ENCODE assay signal across 25 cellular contexts in the genomic region with DNA sequence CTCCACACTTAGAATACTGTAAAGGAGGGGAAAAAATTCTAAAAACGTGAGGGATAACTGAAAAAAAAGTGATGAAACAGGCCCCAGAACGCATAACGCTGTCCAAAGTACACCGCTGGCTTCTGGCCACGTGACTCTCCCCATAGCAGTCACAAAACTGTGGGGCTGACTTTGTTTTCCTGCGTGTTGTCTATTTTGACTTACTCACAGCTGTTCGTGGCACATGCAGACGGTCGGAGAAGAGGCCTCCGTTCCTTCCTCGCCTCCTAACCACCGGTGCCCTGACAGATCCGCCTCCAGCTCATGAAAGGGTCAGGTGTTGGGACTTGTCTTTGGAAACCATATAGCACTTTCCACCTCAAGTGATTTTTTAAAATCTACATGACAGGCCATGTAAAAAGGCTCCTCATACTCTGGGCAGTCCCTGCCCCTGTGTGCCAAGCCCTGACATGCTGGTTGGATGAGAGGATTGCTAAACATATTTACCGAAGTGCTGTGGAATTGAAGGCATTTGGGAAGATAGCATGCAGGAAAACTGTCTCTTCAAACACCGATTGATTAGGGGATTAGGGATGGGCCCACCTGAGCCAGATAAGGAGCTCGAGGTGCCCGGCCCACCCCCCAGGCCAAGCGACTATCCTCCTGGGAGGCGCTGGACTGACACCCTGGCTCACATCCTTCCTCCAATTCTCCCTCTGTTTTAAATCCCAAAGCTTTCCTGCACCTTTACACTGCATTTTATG. TPM values are rescaled to one million over a fixed set of nuclear protein-coding genes. Genes with fewer than 3 reads are reported as not detected.
DNase-seq lines count a peak whose midpoint lies in the region; ATAC-seq and FAIRE-seq lines count a peak whose summit lies in the region.
"Had no signal": no experiment of that assay in that cellular context is flagged by ENCODE, and none has a peak within 500 bp of the region (broad histone marks: within the 10 kb centered on the region; RNA-seq: fewer than 3 reads in every experiment).

No MANE protein-coding gene starts in this region.

- H2BK5ac ChIP-seq in mesendoderm (ENCODE audit: low read length): no peak overlapping the region

- DNase-seq in HuH-7 (ENCODE audit: low spot score) (peak; percentile 69), epithelial cell of prostate (ENCODE audit: low read depth, low spot score) (peak; percentile 60), mesendoderm (peak; percentile 39), small intestine (peak; percentile 56), GDM1 (lab: John Stamatoyannopoulos, UW) (no peak), DMS79 treated with DMSO at 0.1 percent for 48 hours (lab: John Stamatoyannopoulos, UW) (no peak)
- DNase-seq: activated CD4-positive, alpha-beta T cell treated with anti-CD3 and anti-CD28 coated beads, Interleukin-2, amount 50 U/mL, for 1 hour; activated naive CD4-positive, alpha-beta T cell treated with anti-CD3 and anti-CD28 coated beads, Interleukin-2, amount 10 ng/mL, durations not matched to agents 7 days and 5 days; amniotic stem cell; effector CD4-positive, alpha-beta T cell; foreskin melanocyte; heart right ventricle; KBM-7; NCI-H1105; NCI-H1930; NCI-H2227 treated with DMSO at 0.1 percent for 48 hours; NCI-H526 treated with DMSO at 0.1 percent for 48 hours; SIG-M5; stimulated activated CD4-positive, alpha-beta T cell treated with anti-CD3 and anti-CD28 coated beads, Interleukin-2, amount 100 ng/mL, for 24 hours; SW 1271; T1000 had no signal

- no peak overlapping the region for H3K27ac ChIP-seq in epithelial cell of prostate
- H3K27ac ChIP-seq in mesendoderm (ENCODE audit: low read depth, low read length): no peak overlapping the region
- no peak overlapping the region for H3K27ac ChIP-seq in small intestine (ENCODE audit: low read depth in 1 of 2, low read length in 1 of 2)
- H3K27ac ChIP-seq: heart right ventricle, Peyer's patch had no signal

- H3K9me3 ChIP-seq in small intestine (ENCODE audit: control insufficient read depth, low read depth): no peaks in the 10 kb centered on the region
- H3K9me3 ChIP-seq: Peyer's patch had no signal

- no peak overlapping the region for H3K23ac ChIP-seq in mesendoderm (ENCODE audit: low read length)

- no peak overlapping the region for H4K8ac ChIP-seq in mesendoderm (ENCODE audit: low read depth, low read length)

- no peaks in the 10 kb centered on the region for H3K79me2 ChIP-seq in mesendoderm (ENCODE audit: control insufficient read depth, insufficient read depth, low read length)

- no peak overlapping the region for H3K56ac ChIP-seq in mesendoderm (ENCODE audit: low read length)

- no peak overlapping the region for H2AK5ac ChIP-seq in mesendoderm (ENCODE audit: low read length)

- no peaks in the 10 kb centered on the region for H3K27me3 ChIP-seq in mesendoderm (ENCODE audit: insufficient read depth, low read length, poor library complexity)
- H3K27me3 ChIP-seq in small intestine (ENCODE audit: control insufficient read depth in 2 of 2, insufficient read depth in 2 of 2, low read length in 2 of 2): no peaks in the 10 kb centered on the region
- H3K27me3 ChIP-seq: Peyer's patch had no signal

- no peaks in the 10 kb centered on the region for H3K79me1 ChIP-seq in mesendoderm (ENCODE audit: low read length)

- H3K18ac ChIP-seq in mesendoderm (ENCODE audit: low read length): no peak overlapping the region

- H3K4me1 ChIP-seq in mesendoderm (ENCODE audit: control insufficient read depth, low read depth, low read length): peaks cover 3% of the 10 kb centered on the region
- H3K4me1 ChIP-seq in small intestine (ENCODE audit: control insufficient read depth in 2 of 2, insufficient read depth in 1 of 2, low read depth in 1 of 2, low read length in 1 of 2): peaks cover 3 to 7% of the 10 kb centered on the region in 2 donors
- H3K4me1 ChIP-seq: heart right ventricle had no signal

- H4K5ac ChIP-seq in mesendoderm (ENCODE audit: low read length): no peak overlapping the region

- H3K4ac ChIP-seq in mesendoderm (ENCODE audit: low read depth, low read length): no peak overlapping the region

- no CpG with 5 or more reads among the region's 19 CpGs for WGBS in mesendoderm (ENCODE audit: extremely low coverage, insufficient coverage, low lambda C conversion rate)
- 23 to 51% (median 33%) methylated on average over 19 of the region's 19 CpGs for WGBS in small intestine, 3 donors

- H3K9ac ChIP-seq in mesendoderm (ENCODE audit: low read length): no peak overlapping the region

- H3K36me3 ChIP-seq in mesendoderm (ENCODE audit: control insufficient read depth, insufficient read depth, low read length) (no peaks in the 10 kb centered on the region), small intestine (ENCODE audit: control insufficient read depth in 2 of 2, insufficient read depth in 2 of 2, low read length in 2 of 2) (no peaks in the 10 kb centered on the region)
- H3K36me3 ChIP-seq: heart right ventricle, Peyer's patch had no signal

- H3K4me3 ChIP-seq in mesendoderm (ENCODE audit: low read length) (no peak overlapping the region), small intestine (ENCODE audit: low read depth in 1 of 2, low read length in 2 of 2) (no peak overlapping the region)
- H3K4me3 ChIP-seq: heart right ventricle, Peyer's patch had no signal

- no peak for FAIRE-seq in small intestine (lab: Jason Lieb, UNC)
- FAIRE-seq: GM12891 had no signal

- H3K4me2 ChIP-seq in mesendoderm (ENCODE audit: low read length): no peak overlapping the region

- no peak overlapping the region for H2BK15ac ChIP-seq in mesendoderm (replicated peaks; ENCODE audit: low read depth)

- no peak for ATAC-seq in GM21723 (IDR thresholded peaks at IDR 0.05; ENCODE audit: unreplicated experiment)

- H2BK120ac ChIP-seq in mesendoderm (ENCODE audit: low read depth, low read length): no peak overlapping the region

RNA-seq across cellular contexts. Expression of gene DACT2, which starts 54.8 kb away (rescaled TPM):
- polyA plus RNA-seq in mesendoderm (2013, experiment 1 of 2): 0.35 TPM
- polyA plus RNA-seq in mesendoderm (2013, experiment 2 of 2): 0.55 TPM
- under 1 TPM in 2 of 3 donors, not detected in 1; 0.48 to 0.54 TPM for polyA plus RNA-seq in small intestine
- polyA plus RNA-seq: CD14-positive monocyte had no signal

Comparison
In these comparisons a context has a peak if more than half of its experiments do, and no peak if none do; other contexts are left out.
1. DNase-seq: peak in HuH-7 (single experiment), epithelial cell of prostate (single experiment), mesendoderm (single experiment) and small intestine (single experiment); none in GDM1 (single experiment) and DMS79 treated with DMSO at 0.1 percent for 48 hours (single experiment).